Comparison of ENCODE assay signal across 10 cellular contexts in genomic region chr6:43803783-43804549, GRCh38. TPM values are rescaled to one million over a fixed set of nuclear protein-coding genes. Genes with fewer than 3 reads are reported as not detected.
A peak's percentile ranks its signal among the peaks of the same experiment; 100 is the strongest.
DNase-seq lines count a peak whose midpoint lies in the region; ATAC-seq and TF ChIP-seq lines count a peak whose summit lies in the region.
"Had no signal": no experiment of that assay in that cellular context is flagged by ENCODE, and none has a peak within 500 bp of the region (broad histone marks: within the 10 kb centered on the region; RNA-seq: fewer than 3 reads in every experiment).

No MANE protein-coding gene starts in this region.

- no peak overlapping the region for H3K27ac Mint-ChIP-seq in activated CD4-positive, alpha-beta T cell treated with anti-CD3 and anti-CD28 coated beads for 36 hours
- H3K27ac Mint-ChIP-seq: T-helper 17 cell had no signal

- H3K27ac ChIP-seq in parathyroid adenoma (peak overlapping the region; percentile 74), left ventricle myocardium inferior (replicated peaks) (no peak overlapping the region)

- H3K9me3 ChIP-seq in parathyroid adenoma (ENCODE audit: control insufficient read depth, low read length) (no peaks in the 10 kb centered on the region), left ventricle myocardium inferior (replicated peaks) (no peaks in the 10 kb centered on the region)

- peak overlapping the region; percentile 60 for H3K4me2 ChIP-seq in parathyroid adenoma (ENCODE audit: low read length)

- no peaks in the 10 kb centered on the region for H3K36me3 Mint-ChIP-seq in activated CD4-positive, alpha-beta T cell treated with anti-CD3 and anti-CD28 coated beads for 36 hours (ENCODE audit: low read depth)

- H3K36me3 ChIP-seq in parathyroid adenoma (ENCODE audit: control insufficient read depth, insufficient read depth, low read length) (no peaks in the 10 kb centered on the region), left ventricle myocardium inferior (no peaks in the 10 kb centered on the region)

- H3K4me1 Mint-ChIP-seq in activated CD4-positive, alpha-beta T cell treated with anti-CD3 and anti-CD28 coated beads for 36 hours = peaks cover 5% of the 10 kb centered on the region

- peak; percentile 48 for DNase-seq in activated CD4-positive, alpha-beta T cell treated with anti-CD3 and anti-CD28 coated beads for 36 hours
- DNase-seq in activated CD4-positive, alpha-beta T cell treated with anti-CD3 and anti-CD28 coated beads, Interleukin-2, amount 50 U/mL, for 1 hour = no peak
- DNase-seq in OCI-M1 (lab: John Stamatoyannopoulos, UW) (peak; percentile 31), left ventricle myocardium inferior (no peak), NCI-H510A treated with DMSO at 0.1 percent for 48 hours (lab: John Stamatoyannopoulos, UW) (no peak), NCI-H510A (lab: John Stamatoyannopoulos, UW) (no peak)
- DNase-seq: NCI-H524, T-helper 17 cell had no signal

- no peak overlapping the region for H3K9ac ChIP-seq in parathyroid adenoma

- H3K4me3 Mint-ChIP-seq in activated CD4-positive, alpha-beta T cell treated with anti-CD3 and anti-CD28 coated beads for 36 hours = no peak overlapping the region
- H3K4me3 Mint-ChIP-seq: T-helper 17 cell had no signal

- intact Hi-C loops in activated CD4-positive, alpha-beta T cell treated with anti-CD3 and anti-CD28 coated beads for 36 hours (cut with DNase I, micrococcal nuclease) = no loop called here
- intact Hi-C loops in left ventricle myocardium inferior (cut with micrococcal nuclease) = no loop called here

- POLR2A ChIA-PET in activated CD4-positive, alpha-beta T cell treated with anti-CD3 and anti-CD28 coated beads for 36 hours (lab: Charles Lee) = no interaction called here

- H3K27me3 Mint-ChIP-seq in activated CD4-positive, alpha-beta T cell treated with anti-CD3 and anti-CD28 coated beads for 36 hours = no peaks in the 10 kb centered on the region

- H3K79me2 ChIP-seq in parathyroid adenoma = no peaks in the 10 kb centered on the region

- H2AFZ ChIP-seq in parathyroid adenoma = peak overlapping the region; percentile 34

- H3K9me3 Mint-ChIP-seq in activated CD4-positive, alpha-beta T cell treated with anti-CD3 and anti-CD28 coated beads for 36 hours (ENCODE audit: low read depth) = no peaks in the 10 kb centered on the region

- CTCF ChIA-PET in activated CD4-positive, alpha-beta T cell treated with anti-CD3 and anti-CD28 coated beads for 36 hours (lab: Charles Lee) = interaction anchor here (1.3 to 1.8 kb wide), 2 partner anchors 275 kb away, joined by 10 read pairs; no protein-coding TSS in a partner anchor

- H3K4me3 ChIP-seq in parathyroid adenoma (ENCODE audit: low read depth, low read length) = no peak overlapping the region
- no peak overlapping the region for H3K4me3 ChIP-seq in left ventricle myocardium inferior

- TF ChIP-seq CTCF in parathyroid adenoma (IDR thresholded peaks at IDR 0.05) = no peak
- no peak for TF ChIP-seq CTCF in left ventricle myocardium inferior (IDR thresholded peaks at IDR 0.05; ENCODE audit: borderline replicate concordance)

- H3K4me1 ChIP-seq in parathyroid adenoma (peaks cover 82% of the 10 kb centered on the region), left ventricle myocardium inferior (peaks cover 25% of the 10 kb centered on the region)

- ATAC-seq in activated CD4-positive, alpha-beta T cell treated with anti-CD3 and anti-CD28 coated beads for 36 hours = peak; percentile 82
- peak; percentile 60 for ATAC-seq in esophagus mucosa
- ATAC-seq: T-helper 17 cell had no signal

- H3K27me3 ChIP-seq in parathyroid adenoma (ENCODE audit: control insufficient read depth, insufficient read depth, low read length) (no peaks in the 10 kb centered on the region), left ventricle myocardium inferior (ENCODE audit: low read depth) (no peaks in the 10 kb centered on the region)

RNA-seq across cellular contexts. Expression of gene VEGFA, which starts 34.0 kb away (rescaled TPM):
- total RNA-seq in activated CD4-positive, alpha-beta T cell treated with anti-CD3 and anti-CD28 coated beads for 36 hours = 10 to 100 TPM; 64.6 to 72.8 TPM
- total RNA-seq in esophagus mucosa (129 TPM), left ventricle myocardium inferior (359 TPM)

Comparison
In these comparisons a context has a peak if more than half of its experiments do, and no peak if none do; other contexts are left out.
1. DNase-seq: peak in activated CD4-positive, alpha-beta T cell treated with anti-CD3 and anti-CD28 coated beads for 36 hours (single experiment) and OCI-M1 (single experiment); none in activated CD4-positive, alpha-beta T cell treated with anti-CD3 and anti-CD28 coated beads, Interleukin-2, amount 50 U/mL, for 1 hour (single experiment), left ventricle myocardium inferior (single experiment), NCI-H510A treated with DMSO at 0.1 percent for 48 hours (single experiment) and NCI-H510A (single experiment).